Comparison of ENCODE assay signal across 25 cellular contexts in genomic region chr11:80173487-80174136, GRCh38.
"Had no signal": no experiment of that assay in that cellular context is flagged by ENCODE, and none has a peak within 500 bp of the region (broad histone marks: within the 10 kb centered on the region; RNA-seq: fewer than 3 reads in every experiment).

No MANE protein-coding gene starts in this region.

- H3K27ac ChIP-seq: esophagus squamous epithelium, gastroesophageal sphincter, left ventricle myocardium inferior, lower lobe of right lung, pancreas, suprapubic skin, thyroid gland, upper lobe of left lung, vagina had no signal

- FAIRE-seq: keratinocyte, pancreas had no signal

- H3K4me1 ChIP-seq: esophagus squamous epithelium, gastroesophageal sphincter, left ventricle myocardium inferior, lower lobe of right lung, pancreas, suprapubic skin, thyroid gland, upper lobe of left lung, vagina had no signal

- H3K36me3 Mint-ChIP-seq: immature natural killer cell; memory B cell; mesothelial cell of epicardium; natural killer cell; stimulated activated effector memory CD8-positive, alpha-beta T cell treated with anti-CD3 and anti-CD28 coated beads, Interleukin-12 subunit alpha, Interleukin-12 subunit beta, amount 100 ng/mL, for 72 hours had no signal

- H3K27ac Mint-ChIP-seq: effector memory CD8-positive, alpha-beta T cell; immature natural killer cell; memory B cell; mesothelial cell of epicardium; natural killer cell; progenitor cell of endocrine pancreas; stimulated activated effector memory CD8-positive, alpha-beta T cell treated with anti-CD3 and anti-CD28 coated beads, Interleukin-12 subunit alpha, Interleukin-12 subunit beta, amount 100 ng/mL, for 72 hours had no signal

- H3K4me3 Mint-ChIP-seq: effector memory CD8-positive, alpha-beta T cell; immature natural killer cell; memory B cell; mesothelial cell of epicardium; natural killer cell; stimulated activated effector memory CD8-positive, alpha-beta T cell treated with anti-CD3 and anti-CD28 coated beads, Interleukin-12 subunit alpha, Interleukin-12 subunit beta, amount 100 ng/mL, for 72 hours had no signal

- H3K27me3 ChIP-seq: esophagus squamous epithelium, gastroesophageal sphincter, pancreas, suprapubic skin, thyroid gland, upper lobe of left lung, vagina had no signal

- H3K36me3 ChIP-seq: esophagus squamous epithelium, gastroesophageal sphincter, left ventricle myocardium inferior, lower lobe of right lung, pancreas, suprapubic skin, thyroid gland, upper lobe of left lung, vagina had no signal

- H3K4me1 Mint-ChIP-seq: immature natural killer cell; memory B cell; mesothelial cell of epicardium; natural killer cell; stimulated activated effector memory CD8-positive, alpha-beta T cell treated with anti-CD3 and anti-CD28 coated beads, Interleukin-12 subunit alpha, Interleukin-12 subunit beta, amount 100 ng/mL, for 72 hours had no signal

- H3K27me3 Mint-ChIP-seq: effector memory CD8-positive, alpha-beta T cell; memory B cell; progenitor cell of endocrine pancreas had no signal

- ATAC-seq: effector memory CD8-positive, alpha-beta T cell; gastroesophageal sphincter; left cardiac atrium; lower lobe of right lung; natural killer cell; pancreas; right cardiac atrium; stimulated activated effector memory CD8-positive, alpha-beta T cell treated with anti-CD3 and anti-CD28 coated beads, Interleukin-12 subunit alpha, Interleukin-12 subunit beta, amount 100 ng/mL, for 72 hours; stimulated activated naive CD8-positive, alpha-beta T cell treated with anti-CD3 and anti-CD28 coated beads, Interleukin-15, Interleukin-2, amounts not matched to agents 100 U/mL and 50 U/mL, for 24 hours had no signal

- DNase-seq: effector memory CD8-positive, alpha-beta T cell; esophagus squamous epithelium; foreskin fibroblast; glutamatergic neuron; immature natural killer cell; left cardiac atrium; left ventricle myocardium inferior; lower lobe of right lung; natural killer cell; occipital lobe; pancreas; right cardiac atrium; stimulated activated CD4-positive, alpha-beta T cell treated with anti-CD3 and anti-CD28 coated beads, Interleukin-4, amount 100 ng/mL, for 1 hour; stimulated activated CD8-positive, alpha-beta memory T cell treated with anti-CD3 and anti-CD28 coated beads, Interleukin-4, amount 100 ng/mL, for 48 hours; stimulated activated naive CD8-positive, alpha-beta T cell treated with anti-CD3 and anti-CD28 coated beads, Interleukin-15, Interleukin-2, amounts not matched to agents 100 U/mL and 50 U/mL, for 24 hours; upper lobe of left lung had no signal

- H3K4me3 ChIP-seq: esophagus squamous epithelium, gastroesophageal sphincter, left ventricle myocardium inferior, lower lobe of right lung, pancreas, suprapubic skin, thyroid gland, upper lobe of left lung, vagina had no signal

- H3K9me3 ChIP-seq: lower lobe of right lung, pancreas, suprapubic skin, thyroid gland, vagina had no signal
